Comparison of ENCODE assay signal across 7 cellular contexts in genomic region chr15:89206908-89207331, GRCh38. TPM values are rescaled to one million over a fixed set of nuclear protein-coding genes. Genes with fewer than 3 reads are reported as not detected.
DNase-seq lines count a peak whose midpoint lies in the region; ATAC-seq, FAIRE-seq and TF ChIP-seq lines count a peak whose summit lies in the region.

No MANE protein-coding gene starts in this region.

- TF ChIP-seq POLR2A in GM12891 (IDR thresholded peaks at IDR 0.05; ENCODE audit: low read depth, low read length): no peak

- TF ChIP-seq CTCF in bronchial epithelial cell (IDR thresholded peaks at IDR 0.05; ENCODE audit: insufficient read depth, low read length, severe bottlenecking): peak; percentile 99

- H3K27me3 ChIP-seq in bronchial epithelial cell (ENCODE audit: control insufficient read depth, insufficient read depth, low read length): peaks cover 7% of the 10 kb centered on the region

- H3K4me3 ChIP-seq in bronchial epithelial cell (ENCODE audit: low read depth, low read length): no peak overlapping the region

- peak; percentile 85 for ATAC-seq in HG02798 (IDR thresholded peaks at IDR 0.05; ENCODE audit: poor library complexity, unreplicated experiment)

- no peaks in the 10 kb centered on the region for H3K36me3 ChIP-seq in bronchial epithelial cell (ENCODE audit: control insufficient read depth, insufficient read depth, low read length)

- FAIRE-seq in GM12891 (lab: Jason Lieb, UNC) (peak; percentile 89), bronchial epithelial cell (lab: Jason Lieb, UNC) (no peak)

- DNase-seq in GM12891 (ENCODE audit: insufficient read length, low spot score): peak; percentile 74
- DNase-seq in NCI-H2171 (lab: John Stamatoyannopoulos, UW): peak; percentile 59
- DNase-seq in activated CD4-positive, CD25-positive, alpha-beta regulatory T cell treated with anti-CD3 and anti-CD28 coated beads, Interleukin-2, amount 50 U/mL, for 16 hours (ENCODE audit: low read depth, low spot score): peak; percentile 49
- DNase-seq in bronchial epithelial cell (ENCODE audit: low read depth): peak; percentile 48
- peak; percentile 72 for DNase-seq in kidney tubule cell (ENCODE audit: low spot score)
- peak; percentile 66 to 69 for DNase-seq in stimulated activated CD4-positive, alpha-beta T cell treated with anti-CD3 and anti-CD28 coated beads, Interleukin-1b, Interleukin-23, amount 100 ng/mL, for 4 hours (ENCODE audit: low read depth in 2 of 2)

TF ChIP-seq in GM12891, 5 proteins besides CTCF, POLR2A, EP300 and RAD21:
- TF ChIP-seq TAF1 (IDR thresholded peaks at IDR 0.05; ENCODE audit: low read depth, low read length): no peak
- TF ChIP-seq POLR2AphosphoS5 (IDR thresholded peaks at IDR 0.05; ENCODE audit: low read depth, low read length): no peak
- no peak for TF ChIP-seq SPI1 (IDR thresholded peaks at IDR 0.05; ENCODE audit: low read depth, low read length)
- TF ChIP-seq POU2F2 (IDR thresholded peaks at IDR 0.05; ENCODE audit: low read depth, low read length): no peak
- TF ChIP-seq PAX5 (IDR thresholded peaks at IDR 0.05; ENCODE audit: insufficient read depth, low read length, severe bottlenecking): no peak

RNA-seq across cellular contexts. Expression of gene RLBP1, which starts 14.5 kb away (rescaled TPM):
- not detected for polyA plus RNA-seq in GM12891 (2012; ENCODE audit: low read depth, missing spikeins)
- not detected in 2 replicates for total RNA-seq in bronchial epithelial cell

RNA-seq across cellular contexts. Expression of gene FANCI, which starts 36.9 kb away (rescaled TPM):
- 47.2 TPM for polyA plus RNA-seq in GM12891 (2012; ENCODE audit: low read depth, missing spikeins)
- total RNA-seq in bronchial epithelial cell: 3.5 and 5.5 TPM in 2 replicates
